Comparison of ENCODE assay signal across 8 cellular contexts in the genomic region with DNA sequence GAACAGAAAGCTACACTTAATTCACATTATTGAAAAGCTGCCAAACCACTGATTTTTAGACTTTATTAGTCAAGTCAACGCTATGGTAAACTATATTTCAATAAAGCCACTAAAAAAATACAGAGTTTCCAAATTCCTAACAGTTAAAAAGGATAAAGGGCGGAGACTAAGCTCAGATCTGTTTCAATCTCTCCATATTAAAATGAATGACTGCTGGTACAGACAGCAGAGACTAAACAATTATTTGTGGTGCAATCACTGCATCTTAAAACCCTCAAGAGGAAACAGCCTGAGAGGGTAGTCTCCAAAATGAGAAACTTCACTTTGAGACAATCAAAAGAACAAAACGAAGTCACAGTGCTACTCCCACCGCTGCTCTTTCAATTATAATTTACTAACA. TPM values are rescaled to one million over a fixed set of nuclear protein-coding genes. Genes with fewer than 3 reads are reported as not detected.
A peak's percentile ranks its signal among the peaks of the same experiment; 100 is the strongest.
DNase-seq lines count a peak whose midpoint lies in the region; TF ChIP-seq lines count a peak whose summit lies in the region.

No MANE protein-coding gene starts in this region.

- peaks cover under 1% of the 10 kb centered on the region for H3K36me3 Mint-ChIP-seq in activated naive CD4-positive, alpha-beta T cell treated with anti-CD3 and anti-CD28 coated beads, Interleukin-2, amount 50 U/mL, for 24 hours
- H3K36me3 Mint-ChIP-seq in type B pancreatic cell, result no peaks in the 10 kb centered on the region

- TF ChIP-seq RAD21 in liver (IDR thresholded peaks at IDR 0.05), result no peak

- no peak for TF ChIP-seq POLR2A in adrenal gland (IDR thresholded peaks at IDR 0.05)

- intact Hi-C loops in adrenal gland (cut with DNase I), result no loop called here

- no peaks in the 10 kb centered on the region for H3K27me3 Mint-ChIP-seq in activated naive CD4-positive, alpha-beta T cell treated with anti-CD3 and anti-CD28 coated beads, Interleukin-2, amount 50 U/mL, for 24 hours
- no peaks in the 10 kb centered on the region for H3K27me3 Mint-ChIP-seq in type B pancreatic cell

- peak overlapping the region; percentile 82 to 83 for H3K9ac ChIP-seq in liver (ENCODE audit: low read depth in 1 of 2, low read length in 2 of 2)

- H3K27ac Mint-ChIP-seq in activated naive CD4-positive, alpha-beta T cell treated with anti-CD3 and anti-CD28 coated beads, Interleukin-2, amount 50 U/mL, for 24 hours, result peak overlapping the region; percentile 95
- H3K27ac Mint-ChIP-seq in type B pancreatic cell, result peak overlapping the region; percentile 92

- no peaks in the 10 kb centered on the region for H3K9me3 Mint-ChIP-seq in activated naive CD4-positive, alpha-beta T cell treated with anti-CD3 and anti-CD28 coated beads, Interleukin-2, amount 50 U/mL, for 24 hours
- H3K9me3 Mint-ChIP-seq in type B pancreatic cell, result no peaks in the 10 kb centered on the region

- peak overlapping the region; percentile 97 for H3K4me3 Mint-ChIP-seq in activated naive CD4-positive, alpha-beta T cell treated with anti-CD3 and anti-CD28 coated beads, Interleukin-2, amount 50 U/mL, for 24 hours
- H3K4me3 Mint-ChIP-seq in type B pancreatic cell, result peak overlapping the region; percentile 89

- whole genome bisulfite sequencing in adrenal gland, 4 donors, result 4 to 9% (median 8%) methylated on average over 4 of the region's 4 CpGs
- WGBS in liver, result 5% methylated on average over 4 of the region's 4 CpGs

- DNase-seq in activated naive CD4-positive, alpha-beta T cell treated with Interleukin-2 at 50 U/mL for 16 hours, result no peak
- no peak for DNase-seq in adrenal gland
- no peak for DNase-seq in type B pancreatic cell (ENCODE audit: extremely low spot score, unreplicated experiment)
- DNase-seq in AML-193 (lab: John Stamatoyannopoulos, UW), result no peak
- DNase-seq in kidney tubule cell (ENCODE audit: low spot score), result no peak
- DNase-seq in NCI-H82 treated with DMSO at 0.1 percent for 48 hours (lab: John Stamatoyannopoulos, UW; ENCODE audit: unreplicated experiment), result no peak

- H3K9me3 ChIP-seq in adrenal gland (replicated peaks in 1 of 3) (no peaks in the 10 kb centered on the region), liver (ENCODE audit: control insufficient read depth in 4 of 4, low read length in 3 of 4) (no peaks in the 10 kb centered on the region)

- H3K36me3 ChIP-seq in adrenal gland (replicated peaks in 1 of 2), result no peaks in the 10 kb centered on the region
- H3K36me3 ChIP-seq in liver (ENCODE audit: control insufficient read depth in 4 of 4, insufficient read depth in 3 of 4, low read depth in 1 of 4, low read length in 3 of 4), result no peaks in the 10 kb centered on the region

- H3K4me1 ChIP-seq in adrenal gland (replicated peaks in 1 of 2) (peaks cover 20 to 52% of the 10 kb centered on the region in 2 donors), liver (ENCODE audit: control insufficient read depth in 4 of 4, insufficient read depth in 4 of 4, low read length in 3 of 4) (peaks cover 5 to 50% (median 27%) of the 10 kb centered on the region in 4 donors)

- H3K27me3 ChIP-seq in adrenal gland (no peaks in the 10 kb centered on the region), liver (ENCODE audit: control insufficient read depth in 4 of 4, insufficient read depth in 4 of 4, low read length in 3 of 4) (no peaks in the 10 kb centered on the region)

- H3K27ac ChIP-seq in adrenal gland (peak overlapping the region; percentile 91 to 100 (median 96)), liver (ENCODE audit: low read depth in 1 of 2, low read length in 2 of 2) (peak overlapping the region; percentile 75 to 98)

- peak overlapping the region in 3 of 4 donors; percentile 58 to 90 (median 61) for H3K4me3 ChIP-seq in adrenal gland
- peak overlapping the region; percentile 81 to 93 (median 83) for H3K4me3 ChIP-seq in liver (ENCODE audit: low read depth in 1 of 3, low read length in 3 of 3)

- peaks cover 67% of the 10 kb centered on the region for H3K4me1 Mint-ChIP-seq in activated naive CD4-positive, alpha-beta T cell treated with anti-CD3 and anti-CD28 coated beads, Interleukin-2, amount 50 U/mL, for 24 hours
- H3K4me1 Mint-ChIP-seq in type B pancreatic cell (ENCODE audit: unreplicated experiment), result peaks cover 36% of the 10 kb centered on the region

- TF ChIP-seq CTCF in adrenal gland (IDR thresholded peaks at IDR 0.05), result no peak
- TF ChIP-seq CTCF in liver (IDR thresholded peaks at IDR 0.05; ENCODE audit: low read depth, low read length, missing input control), result no peak
- TF ChIP-seq CTCF in type B pancreatic cell (conservative IDR thresholded peaks at IDR 0.05), result no peak

TF ChIP-seq in liver, 16 proteins besides CTCF, POLR2A, EP300 and RAD21:
- TF ChIP-seq FOXA1 (IDR thresholded peaks at IDR 0.05) (no peak), ZBTB33 (IDR thresholded peaks at IDR 0.05) (no peak), RXRA (IDR thresholded peaks at IDR 0.05) (no peak), FOXA2 (IDR thresholded peaks at IDR 0.05) (no peak), HNF4A (conservative IDR thresholded peaks at IDR 0.05) (no peak), NR2F2 (IDR thresholded peaks at IDR 0.05) (no peak), MAX (IDR thresholded peaks at IDR 0.05) (no peak), HNF4G (IDR thresholded peaks at IDR 0.05) (no peak), TAF1 (conservative IDR thresholded peaks at IDR 0.05) (no peak), YY1 (IDR thresholded peaks at IDR 0.05) (no peak), JUND (IDR thresholded peaks at IDR 0.05) (no peak), SP1 (IDR thresholded peaks at IDR 0.05) (no peak), GABPA (IDR thresholded peaks at IDR 0.05 in 1 of 2, conservative IDR thresholded peaks at IDR 0.05 in 1 of 2) (no peak)
- TF ChIP-seq, protein P1, sequence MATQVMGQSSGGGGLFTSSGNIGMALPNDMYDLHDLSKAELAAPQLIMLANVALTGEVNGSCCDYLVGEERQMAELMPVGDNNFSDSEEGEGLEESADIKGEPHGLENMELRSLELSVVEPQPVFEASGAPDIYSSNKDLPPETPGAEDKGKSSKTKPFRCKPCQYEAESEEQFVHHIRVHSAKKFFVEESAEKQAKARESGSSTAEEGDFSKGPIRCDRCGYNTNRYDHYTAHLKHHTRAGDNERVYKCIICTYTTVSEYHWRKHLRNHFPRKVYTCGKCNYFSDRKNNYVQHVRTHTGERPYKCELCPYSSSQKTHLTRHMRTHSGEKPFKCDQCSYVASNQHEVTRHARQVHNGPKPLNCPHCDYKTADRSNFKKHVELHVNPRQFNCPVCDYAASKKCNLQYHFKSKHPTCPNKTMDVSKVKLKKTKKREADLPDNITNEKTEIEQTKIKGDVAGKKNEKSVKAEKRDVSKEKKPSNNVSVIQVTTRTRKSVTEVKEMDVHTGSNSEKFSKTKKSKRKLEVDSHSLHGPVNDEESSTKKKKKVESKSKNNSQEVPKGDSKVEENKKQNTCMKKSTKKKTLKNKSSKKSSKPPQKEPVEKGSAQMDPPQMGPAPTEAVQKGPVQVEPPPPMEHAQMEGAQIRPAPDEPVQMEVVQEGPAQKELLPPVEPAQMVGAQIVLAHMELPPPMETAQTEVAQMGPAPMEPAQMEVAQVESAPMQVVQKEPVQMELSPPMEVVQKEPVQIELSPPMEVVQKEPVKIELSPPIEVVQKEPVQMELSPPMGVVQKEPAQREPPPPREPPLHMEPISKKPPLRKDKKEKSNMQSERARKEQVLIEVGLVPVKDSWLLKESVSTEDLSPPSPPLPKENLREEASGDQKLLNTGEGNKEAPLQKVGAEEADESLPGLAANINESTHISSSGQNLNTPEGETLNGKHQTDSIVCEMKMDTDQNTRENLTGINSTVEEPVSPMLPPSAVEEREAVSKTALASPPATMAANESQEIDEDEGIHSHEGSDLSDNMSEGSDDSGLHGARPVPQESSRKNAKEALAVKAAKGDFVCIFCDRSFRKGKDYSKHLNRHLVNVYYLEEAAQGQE (IDR thresholded peaks at IDR 0.05), result no peak
- TF ChIP-seq, protein P2, sequence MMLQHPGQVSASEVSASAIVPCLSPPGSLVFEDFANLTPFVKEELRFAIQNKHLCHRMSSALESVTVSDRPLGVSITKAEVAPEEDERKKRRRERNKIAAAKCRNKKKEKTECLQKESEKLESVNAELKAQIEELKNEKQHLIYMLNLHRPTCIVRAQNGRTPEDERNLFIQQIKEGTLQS (IDR thresholded peaks at IDR 0.05), result no peak

RNA-seq across cellular contexts. Expression of gene UBP1, which starts 1.3 kb away (rescaled TPM):
- total RNA-seq in adrenal gland (10 to 100 TPM; 35.0 to 74.5 (median 50.5) TPM), liver (10 to 100 TPM; 15.7 to 36.9 TPM), type B pancreatic cell (ENCODE audit: low replicate concordance) (57.0 and 68.2 TPM in 2 replicates)
- polyA plus RNA-seq in adrenal gland (10 to 100 TPM; 23.7 to 57.4 (median 29.0) TPM), liver (10 to 100 TPM in 1 of 2 donors, 1 to 10 TPM in 1; 6.8 to 17.4 TPM)
